In genomic region chr12:121858662-121859572, GRCh38 we compare ENCODE assay signal across 10 cellular contexts. TPM values are rescaled to one million over a fixed set of nuclear protein-coding genes. Genes with fewer than 3 reads are reported as not detected.
DNase-seq lines count a peak whose midpoint lies in the region; ATAC-seq and TF ChIP-seq lines count a peak whose summit lies in the region.
"Had no signal": no experiment of that assay in that cellular context is flagged by ENCODE, and none has a peak within 500 bp of the region (broad histone marks: within the 10 kb centered on the region; RNA-seq: fewer than 3 reads in every experiment).

TSS of gene HPD (minus strand) at chr12:121858859. CDS start at chr12:121858823, 36 bp downstream.

- H3K27me3 Mint-ChIP-seq in endodermal cell (ENCODE audit: insufficient read depth): peaks cover 1% of the 10 kb centered on the region
- H3K27me3 Mint-ChIP-seq in mesothelial cell of epicardium (ENCODE audit: low read depth): no peaks in the 10 kb centered on the region

- ATAC-seq in GM18907 (IDR thresholded peaks at IDR 0.05; ENCODE audit: unreplicated experiment) (no peak), HG03045 (IDR thresholded peaks at IDR 0.05; ENCODE audit: unreplicated experiment) (no peak)

- H3K27ac Mint-ChIP-seq in endodermal cell (peak within 1 kb of the TSS; percentile 90), mesothelial cell of epicardium (peak within 1 kb of the TSS; percentile 24)

- H3K27ac ChIP-seq in endodermal cell (ENCODE audit: low read depth, low read length) (peak within 1 kb of the TSS; percentile 39), urinary bladder (ENCODE audit: low read depth) (peak within 1 kb of the TSS; percentile 75)

- no peaks in the 10 kb centered on the region for H3K9me3 Mint-ChIP-seq in endodermal cell
- H3K9me3 Mint-ChIP-seq in mesothelial cell of epicardium: no peaks in the 10 kb centered on the region

- no peaks in the 10 kb centered on the region for H3K36me3 Mint-ChIP-seq in endodermal cell (ENCODE audit: low read depth)
- no peaks in the 10 kb centered on the region for H3K36me3 Mint-ChIP-seq in mesothelial cell of epicardium

- H3K4me1 ChIP-seq in endodermal cell (ENCODE audit: control insufficient read depth, insufficient read depth, low read length): peaks cover 10% of the 10 kb centered on the region
- H3K4me1 ChIP-seq in urinary bladder (ENCODE audit: insufficient read depth): no peaks in the 10 kb centered on the region

- DNase-seq in MG63: peak; percentile 71
- peak; percentile 81 for DNase-seq in endodermal cell
- no peak for DNase-seq in mesothelial cell of epicardium (ENCODE audit: low spot score in 2 of 2, unreplicated experiment in 2 of 2)
- no peak for DNase-seq in NCI-H1105 treated with DMSO at 0.1 percent for 48 hours (lab: John Stamatoyannopoulos, UW)
- no peak for DNase-seq in activated CD4-positive, alpha-beta T cell treated with anti-CD3 and anti-CD28 coated beads, Interleukin-2, amount 50 U/mL, for 48 hours

- no peak within 1 kb of the TSS for H3K4me3 ChIP-seq in MG63
- no peak within 1 kb of the TSS for H3K4me3 ChIP-seq in endodermal cell (ENCODE audit: low read length)
- no peak within 1 kb of the TSS for H3K4me3 ChIP-seq in urinary bladder (ENCODE audit: low read depth, low read length)

- H3K27me3 ChIP-seq in MG63 (no peaks in the 10 kb centered on the region), endodermal cell (ENCODE audit: control insufficient read depth, insufficient read depth, low read length, poor library complexity, severe bottlenecking) (no peaks in the 10 kb centered on the region)

- no peak within 1 kb of the TSS for H3K9ac ChIP-seq in endodermal cell (ENCODE audit: extremely low read depth, low read length, poor library complexity, severe bottlenecking)

- H3K4me3 Mint-ChIP-seq in endodermal cell (no peak within 1 kb of the TSS), mesothelial cell of epicardium (no peak within 1 kb of the TSS)

- H3K36me3 ChIP-seq in MG63: no peaks in the 10 kb centered on the region
- no peaks in the 10 kb centered on the region for H3K36me3 ChIP-seq in endodermal cell (ENCODE audit: control insufficient read depth, insufficient read depth, low read length)
- H3K36me3 ChIP-seq in urinary bladder (ENCODE audit: insufficient read depth): no peaks in the 10 kb centered on the region

- H3K9me3 ChIP-seq in MG63: no peaks in the 10 kb centered on the region
- H3K9me3 ChIP-seq in endodermal cell (ENCODE audit: control insufficient read depth, low read length): no peaks in the 10 kb centered on the region

- TF ChIP-seq CTCF in endodermal cell (conservative IDR thresholded peaks at IDR 0.05) (no peak), mesothelial cell of epicardium (IDR thresholded peaks at IDR 0.05; ENCODE audit: unreplicated experiment) (no peak)

- 67 to 74% methylated on average over 9 to 16 of the region's 16 CpGs for WGBS in endodermal cell (ENCODE audit: insufficient coverage in 1 of 2, insufficient read length in 1 of 2), 2 experiments
- 39% methylated on average over 16 of the region's 16 CpGs for WGBS in urinary bladder

- H3K4me1 Mint-ChIP-seq in endodermal cell (peaks cover 25% of the 10 kb centered on the region), mesothelial cell of epicardium (peaks cover 24% of the 10 kb centered on the region)

RNA-seq across cellular contexts. Expression of gene HPD, which starts in this region (rescaled TPM):
- total RNA-seq in MG63 (2014; rRNA removed; shearing (Covaris generic); ENCODE audit: low replicate concordance): 0.56 and 3.1 TPM in 2 replicates
- total RNA-seq in endodermal cell (under 1 TPM; 0.55 to 0.71 TPM), mesothelial cell of epicardium (0.16 TPM in 1 of 3 replicates, not detected in the others), urinary bladder (not detected)
- polyA plus RNA-seq in endodermal cell (2013, experiment 1 of 2): 0.32 TPM
- 0.21 TPM for polyA plus RNA-seq in endodermal cell (2013, experiment 2 of 2)
- 4.0 TPM for polyA plus RNA-seq in urinary bladder
- total RNA-seq: endothelial cell of umbilical vein; T-helper 1 cell treated with Interleukin-12 subunit alpha and Interleukin-12 subunit beta and Interleukin-4 antibody, amounts not matched to agents 30 ng/mL and 1 ng/mL, for 36 hours had no signal
- polyA plus RNA-seq: endothelial cell of umbilical vein had no signal

Comparison
In these comparisons a context has a peak if more than half of its experiments do, and no peak if none do; other contexts are left out.
1. Peak in DNase-seq and H3K27ac ChIP-seq in endodermal cell; RNA of the gene not detected or under 1 TPM.